Comparison of ENCODE assay signal across 8 cellular contexts in genomic region chr1:36155560-36156328, GRCh38.
DNase-seq lines count a peak whose midpoint lies in the region; ATAC-seq and TF ChIP-seq lines count a peak whose summit lies in the region.

Gene MAP7D1 (plus strand): TSS chr1:36156160. CDS start chr1:36156418, 258 bp downstream.

- peak within 1 kb of the TSS; percentile 86 for H3K4me3 ChIP-seq in HEK293 (ENCODE audit: low read depth, low read length)

- peak within 1 kb of the TSS; percentile 98 for H3K27ac ChIP-seq in HEK293 (ENCODE audit: extremely low read depth, low read depth, low read length)

- DNase-seq in GM03348 (ENCODE audit: low spot score): peak; percentile 94
- DNase-seq in NCI-H1092 treated with DMSO at 0.1 percent for 48 hours (lab: John Stamatoyannopoulos, UW): peak; percentile 78
- DNase-seq in T-helper 22 cell (ENCODE audit: low read depth): peak; percentile 81
- peak in 57 of 58 donors; percentile 55 to 97 (median 86) for DNase-seq in anterior cingulate cortex (lab: John Stamatoyannopoulos, UW)
- DNase-seq in hepatic stellate cell (ENCODE audit: low spot score): peak; percentile 90
- peak; percentile 90 for DNase-seq in retina

- peaks cover 0 to 26% of the 10 kb centered on the region in 2 experiments; a peak in 1 of 3 replicates for H3K36me3 ChIP-seq in HEK293 (ENCODE audit: control insufficient read depth in 2 of 2, insufficient read depth in 1 of 2, low read length in 2 of 2)

- no peak for TF ChIP-seq CTCF in HEK293 (tag by site-specific recombination; IDR thresholded peaks at IDR 0.05)

- ATAC-seq in GM18517 (IDR thresholded peaks at IDR 0.05; ENCODE audit: unreplicated experiment): no peak

- CTCF ChIA-PET in HEK293 (lab: Yijun Ruan, JAX): interaction anchor here (5.8 kb wide), 1 partner anchor 33 kb away, joined by 48 read pairs; no protein-coding TSS in a partner anchor

- H3K4me1 ChIP-seq in HEK293 (ENCODE audit: control insufficient read depth, insufficient read depth, low read length): peaks cover 5% of the 10 kb centered on the region

- no peaks in the 10 kb centered on the region for H3K9me3 ChIP-seq in HEK293 (ENCODE audit: control insufficient read depth, insufficient read depth, low read depth, low read length)

- POLR2A ChIA-PET in HEK293 (lab: Yijun Ruan, JAX): interaction anchor here (0.6 to 1.9 kb wide), 9 partner anchors 11 to 230 kb away, joined by 3 to 10 read pairs (median 4); partner anchors contain the start of genes EVA1B, STK40 and THRAP3

TF ChIP-seq in HEK293, 187 proteins besides CTCF, POLR2A, EP300 and RAD21 (continues in another document):
- TF ChIP-seq ZNF707 (tag by site-specific recombination; IDR thresholded peaks at IDR 0.05) (no peak), KLF16 (tag by site-specific recombination; IDR thresholded peaks at IDR 0.05) (peak; percentile 31; the same call in 1 of the 2 replicates), GLIS2 (tag by site-specific recombination; IDR thresholded peaks at IDR 0.05) (peak; percentile 42; the same call in 1 of the 2 replicates), ZNF571 (tag by site-specific recombination; IDR thresholded peaks at IDR 0.05) (no peak), ZNF600 (tag by site-specific recombination; IDR thresholded peaks at IDR 0.05) (peak; percentile 60), ZNF10 (tag by site-specific recombination; IDR thresholded peaks at IDR 0.05) (peak; percentile 35; the same call in 1 of the 2 replicates), MZF1 (tag by site-specific recombination; IDR thresholded peaks at IDR 0.05; ENCODE audit: borderline replicate concordance) (peak; percentile 85), KLF10 (tag by site-specific recombination; IDR thresholded peaks at IDR 0.05) (peak; percentile 44; the same call in 1 of the 2 replicates), ZNF398 (tag by site-specific recombination; IDR thresholded peaks at IDR 0.05) (peak; percentile 56; the same call in 1 of the 2 replicates), MEIS1 (CRISPR knock-in tag; IDR thresholded peaks at IDR 0.05; ENCODE audit: borderline replicate concordance) (no peak), PATZ1 (tag by site-specific recombination; IDR thresholded peaks at IDR 0.05) (peak; percentile 97), ZNF335 (tag by site-specific recombination; conservative IDR thresholded peaks at IDR 0.05) (peak; percentile 62; the same call in 1 of the 2 replicates), ZBTB48 (tag by site-specific recombination; IDR thresholded peaks at IDR 0.05) (peak; percentile 75), ZBTB21 (tag by site-specific recombination; IDR thresholded peaks at IDR 0.05) (0 out of 2 replicates have a peak, but pooled peaks have one; percentile 18), ZNF664 (tag by site-specific recombination; IDR thresholded peaks at IDR 0.05) (no peak), ZNF324 (tag by site-specific recombination; IDR thresholded peaks at IDR 0.05) (peak; percentile 49; the same call in 1 of the 2 replicates), KLF17 (tag by site-specific recombination; IDR thresholded peaks at IDR 0.05) (peak; percentile 86), PRDM6 (tag by site-specific recombination; IDR thresholded peaks at IDR 0.05) (no peak), ZNF785 (tag by site-specific recombination; IDR thresholded peaks at IDR 0.05) (no peak), ZNF394 (tag by site-specific recombination; IDR thresholded peaks at IDR 0.05; ENCODE audit: borderline replicate concordance) (peak; percentile 40; the same call in 1 of the 2 replicates), ZNF449 (tag by site-specific recombination; IDR thresholded peaks at IDR 0.05) (0 out of 2 replicates have a peak, but pooled peaks have one; percentile 26), HOXD13 (CRISPR knock-in tag; IDR thresholded peaks at IDR 0.05; ENCODE audit: borderline replicate concordance) (no peak), ZBTB7A (tag by site-specific recombination; IDR thresholded peaks at IDR 0.05; ENCODE audit: low read depth) (peak; percentile 90), ZNF16 (tag by site-specific recombination; IDR thresholded peaks at IDR 0.05; ENCODE audit: low read depth) (no peak), ZSCAN30 (tag by site-specific recombination; IDR thresholded peaks at IDR 0.05) (peak; percentile 72), ZNF19 (tag by site-specific recombination; IDR thresholded peaks at IDR 0.05; ENCODE audit: low read depth) (no peak), SP7 (tag by site-specific recombination; IDR thresholded peaks at IDR 0.05) (peak; percentile 76), ZNF692 (tag by site-specific recombination; IDR thresholded peaks at IDR 0.05) (no peak), ZNF610 (tag by site-specific recombination; IDR thresholded peaks at IDR 0.05; ENCODE audit: borderline replicate concordance) (no peak)
